ENCODE assay signal across 13 cellular contexts in genomic region chr11:6746626-6747025, GRCh38. TPM values are rescaled to one million over a fixed set of nuclear protein-coding genes. Genes with fewer than 3 reads are reported as not detected.
DNase-seq lines count a peak whose midpoint lies in the region; ATAC-seq and TF ChIP-seq lines count a peak whose summit lies in the region.
"Had no signal": no experiment of that assay in that cellular context is flagged by ENCODE, and none has a peak within 500 bp of the region (broad histone marks: within the 10 kb centered on the region; RNA-seq: fewer than 3 reads in every experiment).

No MANE protein-coding gene starts in this region.

- H3K4me1 ChIP-seq in gastroesophageal sphincter: no peaks in the 10 kb centered on the region

- no peaks in the 10 kb centered on the region for H3K27me3 Mint-ChIP-seq in stimulated activated naive CD8-positive, alpha-beta T cell treated with anti-CD3 and anti-CD28 coated beads, Interleukin-15, amount 100 ng/mL, for 72 hours
- H3K27me3 Mint-ChIP-seq: central memory CD8-positive, alpha-beta T cell had no signal

- no peaks in the 10 kb centered on the region for H3K9me3 Mint-ChIP-seq in stimulated activated naive CD8-positive, alpha-beta T cell treated with anti-CD3 and anti-CD28 coated beads, Interleukin-15, amount 100 ng/mL, for 72 hours
- H3K9me3 Mint-ChIP-seq: central memory CD8-positive, alpha-beta T cell had no signal

- H3K4me3 ChIP-seq in gastroesophageal sphincter (peak overlapping the region; percentile 13 to 30), H7 (ENCODE audit: insufficient read depth, low read depth, low read length) (no peak overlapping the region)

- H3K27me3 ChIP-seq in gastroesophageal sphincter (no peaks in the 10 kb centered on the region), H7 (ENCODE audit: control insufficient read depth, insufficient read depth, low read length) (no peaks in the 10 kb centered on the region)

- peak overlapping the region in 2 of 4 donors; percentile 51 to 55 for H3K27ac ChIP-seq in gastroesophageal sphincter
- H3K27ac ChIP-seq: WERI-Rb-1 had no signal

- DNase-seq in stimulated activated naive CD8-positive, alpha-beta T cell treated with anti-CD3 and anti-CD28 coated beads, Interleukin-15, amount 100 ng/mL, for 72 hours: no peak
- DNase-seq in G401 (ENCODE audit: low spot score): no peak
- no peak for DNase-seq in H7
- DNase-seq in NCI-H1092 (lab: John Stamatoyannopoulos, UW): no peak
- DNase-seq: foreskin fibroblast, NCI-H446 treated with DMSO at 0.1 percent for 48 hours, WERI-Rb-1 had no signal

- ATAC-seq in GM18505 (IDR thresholded peaks at IDR 0.05; ENCODE audit: unreplicated experiment) (peak; percentile 18), HG02973 (IDR thresholded peaks at IDR 0.05; ENCODE audit: unreplicated experiment) (peak; percentile 16), gastroesophageal sphincter (no peak)
- peak; percentile 56 for ATAC-seq in stimulated activated naive CD8-positive, alpha-beta T cell treated with anti-CD3 and anti-CD28 coated beads, Interleukin-15, amount 100 ng/mL, for 72 hours

- no peaks in the 10 kb centered on the region for H3K9me3 ChIP-seq in gastroesophageal sphincter

- 46 to 100% methylated on average over 1 of the region's 1 CpG for WGBS in gastroesophageal sphincter (ENCODE audit: low coverage in 1 of 2), 2 donors

- no peak for TF ChIP-seq EP300 in gastroesophageal sphincter (IDR thresholded peaks at IDR 0.05)

- H3K4me3 Mint-ChIP-seq in stimulated activated naive CD8-positive, alpha-beta T cell treated with anti-CD3 and anti-CD28 coated beads, Interleukin-15, amount 100 ng/mL, for 72 hours: no peak overlapping the region
- H3K4me3 Mint-ChIP-seq: central memory CD8-positive, alpha-beta T cell had no signal

- H3K4me1 Mint-ChIP-seq in stimulated activated naive CD8-positive, alpha-beta T cell treated with anti-CD3 and anti-CD28 coated beads, Interleukin-15, amount 100 ng/mL, for 72 hours: peaks cover 52% of the 10 kb centered on the region

- TF ChIP-seq CTCF in gastroesophageal sphincter (IDR thresholded peaks at IDR 0.05): no peak

- in situ Hi-C loops in G401 (cut with HindIII; ENCODE audit: low sequenced_read_pairs): no loop called here

- no peak overlapping the region for H3K27ac Mint-ChIP-seq in stimulated activated naive CD8-positive, alpha-beta T cell treated with anti-CD3 and anti-CD28 coated beads, Interleukin-15, amount 100 ng/mL, for 72 hours
- H3K27ac Mint-ChIP-seq: progenitor cell of endocrine pancreas had no signal

- TF ChIP-seq POLR2A in GM18505 (IDR thresholded peaks at IDR 0.05; ENCODE audit: borderline replicate concordance, extremely low read depth, insufficient read depth, insufficient read length): no peak
- TF ChIP-seq POLR2A in gastroesophageal sphincter (IDR thresholded peaks at IDR 0.05): no peak

- H3K36me3 ChIP-seq in gastroesophageal sphincter (no peaks in the 10 kb centered on the region), H7 (replicated peaks; ENCODE audit: control insufficient read depth, insufficient read depth, low read length) (no peaks in the 10 kb centered on the region)
- H3K36me3 ChIP-seq: WERI-Rb-1 had no signal

RNA-seq across cellular contexts. Expression of gene OR2AG2, which starts 25.1 kb away (rescaled TPM):
- not detected for total RNA-seq in gastroesophageal sphincter
- total RNA-seq in G401 (2014; rRNA removed; shearing (Covaris generic)): not detected in 2 replicates
- total RNA-seq in H7 (2014; rRNA removed; shearing (Covaris generic)): 0.07 TPM in 2 replicates

RNA-seq across cellular contexts. Expression of gene OR2AG1, which starts 36.2 kb away (rescaled TPM):
- total RNA-seq in gastroesophageal sphincter: not detected
- not detected in 2 replicates for total RNA-seq in G401 (2014; rRNA removed; shearing (Covaris generic))
- not detected in 2 replicates for total RNA-seq in H7 (2014; rRNA removed; shearing (Covaris generic))
- total RNA-seq: H4, progenitor cell of endocrine pancreas had no signal

RNA-seq across cellular contexts. Expression of gene OR6A2, which starts 52.9 kb away (rescaled TPM):
- total RNA-seq in gastroesophageal sphincter: under 1 TPM in 2 of 4 donors, not detected in 2; 0.08 to 0.13 TPM
- 0.24 TPM in 1 of 2 replicates, not detected in the other for total RNA-seq in G401 (2014; rRNA removed; shearing (Covaris generic))
- total RNA-seq in H7 (2014; rRNA removed; shearing (Covaris generic)): 0.04 and 0.07 TPM in 2 replicates
